In the genomic region with DNA sequence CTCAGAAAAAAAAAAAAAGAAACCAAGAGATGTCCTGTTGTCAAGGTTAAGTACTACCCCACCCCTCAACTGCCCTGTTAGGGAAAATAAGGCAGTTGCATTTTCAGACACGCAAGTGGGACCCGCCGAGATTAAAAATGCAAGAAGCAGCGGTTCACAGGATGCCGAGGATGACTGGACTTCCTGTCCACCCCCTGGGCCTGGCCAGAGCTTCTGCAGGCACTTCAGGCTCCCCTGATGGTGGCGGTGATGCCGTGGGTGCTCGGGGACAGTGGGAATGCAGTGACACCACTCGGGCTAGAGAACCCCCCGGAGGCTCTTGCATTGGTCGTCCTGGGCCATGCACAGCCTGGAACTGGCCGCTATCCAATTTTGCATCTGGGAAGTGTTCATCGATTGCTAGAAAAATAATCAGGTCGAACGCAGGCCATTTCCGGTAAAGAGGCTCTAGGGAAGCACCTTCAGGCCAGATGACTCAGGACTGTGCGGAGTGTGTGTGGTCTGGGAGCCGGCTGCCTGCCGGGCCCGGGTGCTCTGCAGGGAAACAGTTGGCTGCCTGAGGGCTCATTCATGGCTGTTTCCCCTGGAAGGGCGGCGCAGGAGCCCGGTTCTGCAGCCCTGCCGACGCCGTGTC, we compare ENCODE assay signal across 8 cellular contexts. TPM values are rescaled to one million over a fixed set of nuclear protein-coding genes. Genes with fewer than 3 reads are reported as not detected.
A peak's percentile ranks its signal among the peaks of the same experiment; 100 is the strongest.
DNase-seq lines count a peak whose midpoint lies in the region; ATAC-seq and TF ChIP-seq lines count a peak whose summit lies in the region.

No MANE protein-coding gene starts in this region.

- H3K4me3 Mint-ChIP-seq in activated CD8-positive, alpha-beta T cell treated with anti-CD3 and anti-CD28 coated beads for 36 hours, result no peak overlapping the region
- H3K4me3 Mint-ChIP-seq in activated CD8-positive, alpha-beta T cell treated with anti-CD3 and anti-CD28 coated beads, Interleukin-2, amount 10 ng/mL, durations not matched to agents 7 days and 5 days, result no peak overlapping the region
- H3K4me3 Mint-ChIP-seq in stimulated activated naive CD8-positive, alpha-beta T cell treated with anti-CD3 and anti-CD28 coated beads, Interleukin-15, amount 100 ng/mL, for 72 hours, result peak overlapping the region in 1 of 2 donors; percentile 18

- no peak overlapping the region for H3K9ac ChIP-seq in SK-N-MC (ENCODE audit: insufficient read length)

- CTCF ChIA-PET in activated CD8-positive, alpha-beta T cell treated with anti-CD3 and anti-CD28 coated beads for 36 hours (lab: Charles Lee), result no interaction called here
- CTCF ChIA-PET in activated CD8-positive, alpha-beta T cell treated with anti-CD3 and anti-CD28 coated beads, Interleukin-2, amount 10 ng/mL, durations not matched to agents 7 days and 5 days (lab: Charles Lee), result no interaction called here

- peak overlapping the region; percentile 28; the same call in 1 of the 2 replicates for H3K4me3 ChIP-seq in SK-N-MC
- H3K4me3 ChIP-seq in thyroid gland (replicated peaks in 1 of 3), result no peak overlapping the region

- no peaks in the 10 kb centered on the region for H3K36me3 Mint-ChIP-seq in activated CD8-positive, alpha-beta T cell treated with anti-CD3 and anti-CD28 coated beads for 36 hours (ENCODE audit: low read depth)
- no peaks in the 10 kb centered on the region for H3K36me3 Mint-ChIP-seq in activated CD8-positive, alpha-beta T cell treated with anti-CD3 and anti-CD28 coated beads, Interleukin-2, amount 10 ng/mL, durations not matched to agents 7 days and 5 days (ENCODE audit: low read depth)

- H3K36me3 ChIP-seq in SK-N-MC (ENCODE audit: insufficient read depth, low read length) (no peaks in the 10 kb centered on the region), thyroid gland (no peaks in the 10 kb centered on the region)

- H3K27ac ChIP-seq in SK-N-MC, result no peak overlapping the region
- no peak overlapping the region for H3K27ac ChIP-seq in thyroid gland

- no peak for TF ChIP-seq CTCF in activated CD8-positive, alpha-beta T cell treated with anti-CD3 and anti-CD28 coated beads for 36 hours (IDR thresholded peaks at IDR 0.05)
- TF ChIP-seq CTCF in thyroid gland (IDR thresholded peaks at IDR 0.05), result no peak

- H3K4me1 ChIP-seq in thyroid gland, result peaks cover 0 to 5% of the 10 kb centered on the region in 2 donors

- peaks cover 15% of the 10 kb centered on the region for H3K4me1 Mint-ChIP-seq in activated CD8-positive, alpha-beta T cell treated with anti-CD3 and anti-CD28 coated beads for 36 hours (ENCODE audit: low read depth)
- H3K4me1 Mint-ChIP-seq in activated CD8-positive, alpha-beta T cell treated with anti-CD3 and anti-CD28 coated beads, Interleukin-2, amount 10 ng/mL, durations not matched to agents 7 days and 5 days (ENCODE audit: low read depth), result peaks cover 26% of the 10 kb centered on the region
- peaks cover 22% of the 10 kb centered on the region for H3K4me1 Mint-ChIP-seq in stimulated activated naive CD8-positive, alpha-beta T cell treated with anti-CD3 and anti-CD28 coated beads, Interleukin-15, amount 100 ng/mL, for 72 hours

- TF ChIP-seq POLR2A in thyroid gland (IDR thresholded peaks at IDR 0.05), result no peak

- intact Hi-C loops in activated CD8-positive, alpha-beta T cell treated with anti-CD3 and anti-CD28 coated beads for 36 hours (cut with micrococcal nuclease), result no loop called here
- intact Hi-C loops in thyroid gland (cut with DNase I), result no loop called here

- no peak overlapping the region for H3K27ac Mint-ChIP-seq in activated CD8-positive, alpha-beta T cell treated with anti-CD3 and anti-CD28 coated beads for 36 hours
- no peak overlapping the region for H3K27ac Mint-ChIP-seq in activated CD8-positive, alpha-beta T cell treated with anti-CD3 and anti-CD28 coated beads, Interleukin-2, amount 10 ng/mL, durations not matched to agents 7 days and 5 days
- H3K27ac Mint-ChIP-seq in stimulated activated naive CD8-positive, alpha-beta T cell treated with anti-CD3 and anti-CD28 coated beads, Interleukin-15, amount 100 ng/mL, for 72 hours, result no peak overlapping the region

- H3K27me3 ChIP-seq in thyroid gland, result no peaks in the 10 kb centered on the region

- DNase-seq in activated CD8-positive, alpha-beta T cell treated with anti-CD3 and anti-CD28 coated beads for 36 hours, result peak; percentile 11
- no peak for DNase-seq in activated CD8-positive, alpha-beta T cell treated with anti-CD3 and anti-CD28 coated beads, Interleukin-2, amount 10 ng/mL, durations not matched to agents 7 days and 5 days
- DNase-seq in SK-N-MC (ENCODE audit: low read depth, low spot score) (no peak), globus pallidus (ENCODE audit: low spot score) (peak; percentile 16), thyroid gland (no peak)
- peak in 1 of 2 donors; percentile 29 for DNase-seq in stimulated activated naive CD8-positive, alpha-beta T cell treated with anti-CD3 and anti-CD28 coated beads, Interleukin-15, amount 100 ng/mL, for 72 hours
- no peak for DNase-seq in stimulated activated CD4-positive, alpha-beta T cell treated with anti-CD3 and anti-CD28 coated beads, Interleukin-2, amount 100 ng/mL, for 48 hours

- WGBS in thyroid gland, 2 donors, result 43 to 50% methylated on average over 11 to 18 of the region's 26 CpGs

- H3K9me3 ChIP-seq in SK-N-MC (ENCODE audit: low read depth, low read length) (no peaks in the 10 kb centered on the region), thyroid gland (no peaks in the 10 kb centered on the region)

- H3K27me3 Mint-ChIP-seq in activated CD8-positive, alpha-beta T cell treated with anti-CD3 and anti-CD28 coated beads for 36 hours, result peaks cover 5% of the 10 kb centered on the region
- no peaks in the 10 kb centered on the region for H3K27me3 Mint-ChIP-seq in activated CD8-positive, alpha-beta T cell treated with anti-CD3 and anti-CD28 coated beads, Interleukin-2, amount 10 ng/mL, durations not matched to agents 7 days and 5 days (ENCODE audit: low read depth)
- H3K27me3 Mint-ChIP-seq in stimulated activated naive CD8-positive, alpha-beta T cell treated with anti-CD3 and anti-CD28 coated beads, Interleukin-15, amount 100 ng/mL, for 72 hours, result peaks cover 8% of the 10 kb centered on the region

- ATAC-seq in activated CD8-positive, alpha-beta T cell treated with anti-CD3 and anti-CD28 coated beads for 36 hours, result no peak
- ATAC-seq in activated CD8-positive, alpha-beta T cell treated with anti-CD3 and anti-CD28 coated beads, Interleukin-2, amount 10 ng/mL, durations not matched to agents 7 days and 5 days, result no peak
- ATAC-seq in stimulated activated naive CD8-positive, alpha-beta T cell treated with anti-CD3 and anti-CD28 coated beads, Interleukin-15, amount 100 ng/mL, for 72 hours, result peak; percentile 64
- ATAC-seq in HG02588 (IDR thresholded peaks at IDR 0.05; ENCODE audit: unreplicated experiment), result no peak

- POLR2A ChIA-PET in activated CD8-positive, alpha-beta T cell treated with anti-CD3 and anti-CD28 coated beads for 36 hours (lab: Charles Lee), result no interaction called here
- POLR2A ChIA-PET in activated CD8-positive, alpha-beta T cell treated with anti-CD3 and anti-CD28 coated beads, Interleukin-2, amount 10 ng/mL, durations not matched to agents 7 days and 5 days (lab: Charles Lee), result no interaction called here

- no peaks in the 10 kb centered on the region for H3K9me3 Mint-ChIP-seq in activated CD8-positive, alpha-beta T cell treated with anti-CD3 and anti-CD28 coated beads for 36 hours
- no peaks in the 10 kb centered on the region for H3K9me3 Mint-ChIP-seq in activated CD8-positive, alpha-beta T cell treated with anti-CD3 and anti-CD28 coated beads, Interleukin-2, amount 10 ng/mL, durations not matched to agents 7 days and 5 days (ENCODE audit: insufficient read depth)
- H3K9me3 Mint-ChIP-seq in stimulated activated naive CD8-positive, alpha-beta T cell treated with anti-CD3 and anti-CD28 coated beads, Interleukin-15, amount 100 ng/mL, for 72 hours, result no peaks in the 10 kb centered on the region

RNA-seq across cellular contexts. Expression of gene CRISPLD2, which starts 13.4 kb away (rescaled TPM):
- under 1 TPM in 1 of 2 experiments, not detected in 1; 0.16 TPM for total RNA-seq in activated CD8-positive, alpha-beta T cell treated with anti-CD3 and anti-CD28 coated beads for 36 hours
- total RNA-seq in activated CD8-positive, alpha-beta T cell treated with anti-CD3 and anti-CD28 coated beads, Interleukin-2, amount 10 ng/mL, durations not matched to agents 7 days and 5 days, result not detected
- total RNA-seq in thyroid gland, result 100 to 1,000 TPM in 2 of 4 donors, 10 to 100 TPM in 2; 48.0 to 261 (median 108) TPM

Comparison
In these comparisons a context has a peak if more than half of its experiments do, and no peak if none do; other contexts are left out.
1. DNase-seq: peak in activated CD8-positive, alpha-beta T cell treated with anti-CD3 and anti-CD28 coated beads for 36 hours (single experiment) and globus pallidus (single experiment); none in activated CD8-positive, alpha-beta T cell treated with anti-CD3 and anti-CD28 coated beads, Interleukin-2, amount 10 ng/mL, durations not matched to agents 7 days and 5 days (single experiment), SK-N-MC (single experiment), stimulated activated CD4-positive, alpha-beta T cell treated with anti-CD3 and anti-CD28 coated beads, Interleukin-2, amount 100 ng/mL, for 48 hours (0 of 2) and thyroid gland (0 of 2).
2. RNA of gene CRISPLD2, which starts 13.4 kb away (total RNA-seq): 48.0 to 261 TPM in thyroid gland; 0.16 TPM in activated CD8-positive, alpha-beta T cell treated with anti-CD3 and anti-CD28 coated beads for 36 hours and not detected in activated CD8-positive, alpha-beta T cell treated with anti-CD3 and anti-CD28 coated beads, Interleukin-2, amount 10 ng/mL, durations not matched to agents 7 days and 5 days; every median in the first group is over 10 times any median in the second.